In genomic region chr6:7228662-7229375, GRCh38 we compare ENCODE assay signal across 14 cellular contexts.
A peak's percentile ranks its signal among the peaks of the same experiment; 100 is the strongest.
DNase-seq lines count a peak whose midpoint lies in the region; ATAC-seq and TF ChIP-seq lines count a peak whose summit lies in the region.
"Had no signal": no experiment of that assay in that cellular context is flagged by ENCODE, and none has a peak within 500 bp of the region (broad histone marks: within the 10 kb centered on the region; RNA-seq: fewer than 3 reads in every experiment).

No MANE protein-coding gene starts in this region.

- no peak overlapping the region for H3K4me3 ChIP-seq in H7 (ENCODE audit: insufficient read depth, low read depth, low read length)
- no peak overlapping the region for H3K4me3 ChIP-seq in psoas muscle
- H3K4me3 ChIP-seq: GM12878, GM23338 had no signal

- TF ChIP-seq CTCF in psoas muscle (IDR thresholded peaks at IDR 0.05): no peak

- intact Hi-C loops in psoas muscle (cut with DNase I): no loop called here

- WGBS in psoas muscle, 3 donors: 91 to 93% (median 91%) methylated on average over 21 of the region's 21 CpGs

- H3K36me3 ChIP-seq in H7 (replicated peaks; ENCODE audit: control insufficient read depth, insufficient read depth, low read length): peaks cover 6% of the 10 kb centered on the region
- H3K36me3 ChIP-seq in psoas muscle (ENCODE audit: insufficient read depth in 1 of 2, low read depth in 1 of 2): peaks cover 16 to 95% of the 10 kb centered on the region in 2 donors

- no peak overlapping the region for H3K27ac ChIP-seq in psoas muscle
- H3K27ac ChIP-seq: C4-2B had no signal

- ATAC-seq in left lobe of liver: peak; percentile 13
- ATAC-seq in psoas muscle: peak; percentile 4 to 28 (median 17)
- no peak for ATAC-seq in HG03342 (IDR thresholded peaks at IDR 0.05; ENCODE audit: unreplicated experiment)
- ATAC-seq: GM12878, GM23338 had no signal

- no peaks in the 10 kb centered on the region for H3K9me3 ChIP-seq in psoas muscle
- H3K9me3 ChIP-seq: BE2C had no signal

- H3K27me3 ChIP-seq in H7 (ENCODE audit: control insufficient read depth, insufficient read depth, low read length): no peaks in the 10 kb centered on the region
- no peaks in the 10 kb centered on the region for H3K27me3 ChIP-seq in psoas muscle (ENCODE audit: insufficient read depth in 3 of 3, low read length in 2 of 3)
- H3K27me3 ChIP-seq: BE2C had no signal

- DNase-seq in H7 (peak; percentile 36), SK-N-DZ (ENCODE audit: low spot score) (peak; percentile 16), left lobe of liver (ENCODE audit: low spot score) (no peak), psoas muscle (no peak), AG08395 (ENCODE audit: low spot score) (no peak)
- no peak for DNase-seq in stimulated activated CD4-positive, alpha-beta T cell treated with anti-CD3 and anti-CD28 coated beads, Interleukin-15, amount 100 ng/mL, for 24 hours
- DNase-seq: BE2C; CD4-positive, alpha-beta memory T cell; DMS79; H9 had no signal

- H3K4me1 ChIP-seq in psoas muscle: no peaks in the 10 kb centered on the region
- H3K4me1 ChIP-seq: BE2C had no signal

Comparison
In these comparisons a context has a peak if more than half of its experiments do, and no peak if none do; other contexts are left out.
1. DNase-seq: peak in H7 (single experiment) and SK-N-DZ (single experiment); none in left lobe of liver (single experiment), psoas muscle (0 of 2), AG08395 (single experiment) and stimulated activated CD4-positive, alpha-beta T cell treated with anti-CD3 and anti-CD28 coated beads, Interleukin-15, amount 100 ng/mL, for 24 hours (single experiment).